Comparison of ENCODE assay signal across 13 cellular contexts in the genomic region with DNA sequence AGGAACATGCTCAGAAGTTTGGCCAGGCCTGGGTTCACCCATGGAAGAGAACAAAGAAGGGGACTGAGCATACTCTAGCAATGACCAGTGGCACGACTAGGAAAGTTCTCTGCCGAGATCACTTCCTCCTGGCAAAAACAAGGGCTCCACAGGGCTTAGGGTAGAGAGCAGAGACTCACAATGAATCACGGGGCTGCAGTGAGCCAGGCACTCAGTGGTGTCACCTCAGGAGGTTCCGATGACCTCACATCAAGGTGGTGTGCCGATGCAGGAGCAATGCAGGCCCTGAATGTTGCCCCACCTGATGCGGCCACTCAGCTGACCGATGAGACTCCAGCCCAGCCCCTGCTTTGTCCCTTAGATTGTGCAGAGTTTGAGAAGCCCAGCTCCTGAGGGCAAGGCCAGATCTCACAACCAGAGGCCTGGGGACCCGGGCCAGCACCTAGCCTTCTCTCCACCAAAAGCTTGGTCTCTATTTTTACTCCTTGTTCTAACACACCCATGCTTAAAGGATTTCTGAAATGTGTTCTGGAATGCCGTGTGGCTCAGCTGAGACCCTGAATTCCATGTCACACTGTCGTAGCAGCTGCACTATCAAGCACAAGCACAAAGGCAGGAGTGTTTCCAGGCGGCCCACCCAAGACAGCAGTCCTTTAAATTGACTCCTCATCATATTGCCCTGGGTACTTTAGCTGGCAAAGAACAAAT.
DNase-seq lines count a peak whose midpoint lies in the region; ATAC-seq and TF ChIP-seq lines count a peak whose summit lies in the region.
"Had no signal": no experiment of that assay in that cellular context is flagged by ENCODE, and none has a peak within 500 bp of the region (broad histone marks: within the 10 kb centered on the region; RNA-seq: fewer than 3 reads in every experiment).

No MANE protein-coding gene starts in this region.

- peaks cover 3% of the 10 kb centered on the region for H3K27me3 Mint-ChIP-seq in activated naive CD8-positive, alpha-beta T cell treated with anti-CD3 and anti-CD28 coated beads for 36 hours
- H3K27me3 Mint-ChIP-seq: activated CD8-positive, alpha-beta memory T cell treated with anti-CD3 and anti-CD28 coated beads, Interleukin-2, amount 10 ng/mL, durations not matched to agents 7 days and 5 days; stimulated activated naive CD8-positive, alpha-beta T cell treated with anti-CD3 and anti-CD28 coated beads, Interleukin-15, amount 100 ng/mL, for 72 hours had no signal

- no peaks in the 10 kb centered on the region for H4K20me1 ChIP-seq in smooth muscle cell (ENCODE audit: low read depth)

- no peaks in the 10 kb centered on the region for H3K36me3 Mint-ChIP-seq in activated naive CD8-positive, alpha-beta T cell treated with anti-CD3 and anti-CD28 coated beads for 36 hours
- H3K36me3 Mint-ChIP-seq: activated CD8-positive, alpha-beta memory T cell treated with anti-CD3 and anti-CD28 coated beads, Interleukin-2, amount 10 ng/mL, durations not matched to agents 7 days and 5 days; activated naive CD8-positive, alpha-beta T cell had no signal

- H3K27ac Mint-ChIP-seq in activated naive CD8-positive, alpha-beta T cell treated with anti-CD3 and anti-CD28 coated beads for 36 hours, result no peak overlapping the region
- H3K27ac Mint-ChIP-seq: activated CD8-positive, alpha-beta memory T cell treated with anti-CD3 and anti-CD28 coated beads, Interleukin-2, amount 10 ng/mL, durations not matched to agents 7 days and 5 days; activated naive CD8-positive, alpha-beta T cell had no signal

- WGBS in smooth muscle cell (ENCODE audit: low lambda C conversion rate), result 47% methylated on average over 11 of the region's 11 CpGs

- intact Hi-C loops in lower lobe of right lung (cut with DNase I), result no loop called here

- peaks cover 8% of the 10 kb centered on the region for H3K79me2 ChIP-seq in smooth muscle cell (ENCODE audit: low read depth)

- peak overlapping the region; percentile 34 for H3K4me2 ChIP-seq in smooth muscle cell

- H3K4me1 ChIP-seq in lower lobe of right lung (no peaks in the 10 kb centered on the region), smooth muscle cell (ENCODE audit: low read depth) (peaks cover 9% of the 10 kb centered on the region)

- no peaks in the 10 kb centered on the region for H3K27me3 ChIP-seq in lower lobe of right lung (ENCODE audit: low read depth)
- no peaks in the 10 kb centered on the region for H3K27me3 ChIP-seq in smooth muscle cell (ENCODE audit: low read depth)

- H3K4me3 ChIP-seq in lower lobe of right lung (no peak overlapping the region), smooth muscle cell (no peak overlapping the region)
- H3K4me3 ChIP-seq: SK-N-MC had no signal

- peak; percentile 69 for DNase-seq in HT1080 (ENCODE audit: low read depth)
- peak; percentile 54 for DNase-seq in ecto neural progenitor cell (ENCODE audit: low spot score)
- DNase-seq in lower lobe of right lung, result no peak
- no peak for DNase-seq in smooth muscle cell (lab: John Stamatoyannopoulos, UW; ENCODE audit: unreplicated experiment)
- no peak for DNase-seq in activated gamma-delta T cell treated with Interleukin-2 at 50 U/mL for 16 hours
- no peak for DNase-seq in activated naive CD8-positive, alpha-beta T cell treated with anti-CD3 and anti-CD28 coated beads for 36 hours
- DNase-seq: NCI-H1417 treated with DMSO at 0.1 percent for 48 hours; stimulated activated naive CD8-positive, alpha-beta T cell treated with anti-CD3 and anti-CD28 coated beads, Interleukin-15, amount 100 ng/mL, for 72 hours had no signal

- no peaks in the 10 kb centered on the region for H3K4me1 Mint-ChIP-seq in activated naive CD8-positive, alpha-beta T cell treated with anti-CD3 and anti-CD28 coated beads for 36 hours
- H3K4me1 Mint-ChIP-seq: activated CD8-positive, alpha-beta memory T cell treated with anti-CD3 and anti-CD28 coated beads, Interleukin-2, amount 10 ng/mL, durations not matched to agents 7 days and 5 days; stimulated activated naive CD8-positive, alpha-beta T cell treated with anti-CD3 and anti-CD28 coated beads, Interleukin-15, amount 100 ng/mL, for 72 hours had no signal

- ATAC-seq in lower lobe of right lung, result peak; percentile 29 to 60
- ATAC-seq in HG03108 (IDR thresholded peaks at IDR 0.05; ENCODE audit: unreplicated experiment), result no peak
- no peak for ATAC-seq in GM18511 (IDR thresholded peaks at IDR 0.05; ENCODE audit: unreplicated experiment)
- ATAC-seq: activated CD8-positive, alpha-beta memory T cell treated with anti-CD3 and anti-CD28 coated beads, Interleukin-2, amount 10 ng/mL, durations not matched to agents 7 days and 5 days; stimulated activated naive CD8-positive, alpha-beta T cell treated with anti-CD3 and anti-CD28 coated beads, Interleukin-15, amount 100 ng/mL, for 72 hours had no signal

- peak overlapping the region; percentile 51 for H2AFZ ChIP-seq in smooth muscle cell (ENCODE audit: low read depth)

- no peaks in the 10 kb centered on the region for H3K9me3 Mint-ChIP-seq in activated naive CD8-positive, alpha-beta T cell treated with anti-CD3 and anti-CD28 coated beads for 36 hours
- H3K9me3 Mint-ChIP-seq: stimulated activated naive CD8-positive, alpha-beta T cell treated with anti-CD3 and anti-CD28 coated beads, Interleukin-15, amount 100 ng/mL, for 72 hours had no signal

- no peak overlapping the region for H3K4me3 Mint-ChIP-seq in activated naive CD8-positive, alpha-beta T cell treated with anti-CD3 and anti-CD28 coated beads for 36 hours
- H3K4me3 Mint-ChIP-seq: activated CD8-positive, alpha-beta memory T cell treated with anti-CD3 and anti-CD28 coated beads, Interleukin-2, amount 10 ng/mL, durations not matched to agents 7 days and 5 days; activated naive CD8-positive, alpha-beta T cell; stimulated activated naive CD8-positive, alpha-beta T cell treated with anti-CD3 and anti-CD28 coated beads, Interleukin-15, amount 100 ng/mL, for 72 hours had no signal

- H3F3A ChIP-seq in smooth muscle cell (ENCODE audit: low read depth), result no peaks in the 10 kb centered on the region

- TF ChIP-seq CTCF in lower lobe of right lung (IDR thresholded peaks at IDR 0.05), result no peak
- TF ChIP-seq CTCF in smooth muscle cell (IDR thresholded peaks at IDR 0.05; ENCODE audit: borderline replicate concordance, insufficient read depth, poor library complexity, severe bottlenecking), result no peak

- H3K36me3 ChIP-seq in lower lobe of right lung (no peaks in the 10 kb centered on the region), smooth muscle cell (ENCODE audit: low read depth) (no peaks in the 10 kb centered on the region)

- H3K9me3 ChIP-seq in lower lobe of right lung (no peaks in the 10 kb centered on the region), smooth muscle cell (replicated peaks; ENCODE audit: low read depth) (no peaks in the 10 kb centered on the region)

- H3K9ac ChIP-seq in smooth muscle cell (ENCODE audit: low read depth), result peak overlapping the region; percentile 18

- H3K27ac ChIP-seq in lower lobe of right lung, result no peak overlapping the region
- peak overlapping the region; percentile 70 for H3K27ac ChIP-seq in smooth muscle cell (ENCODE audit: low read depth)
- H3K27ac ChIP-seq: SK-N-MC had no signal

Comparison
In these comparisons a context has a peak if more than half of its experiments do, and no peak if none do; other contexts are left out.
1. DNase-seq: peak in HT1080 (single experiment) and ecto neural progenitor cell (single experiment); none in lower lobe of right lung (single experiment), smooth muscle cell (single experiment), activated gamma-delta T cell treated with Interleukin-2 at 50 U/mL for 16 hours (single experiment) and activated naive CD8-positive, alpha-beta T cell treated with anti-CD3 and anti-CD28 coated beads for 36 hours (single experiment).
2. ATAC-seq: peak in lower lobe of right lung (2 of 2); none in HG03108 (single experiment) and GM18511 (single experiment).